Comparison of ENCODE assay signal across 9 cellular contexts in the genomic region with DNA sequence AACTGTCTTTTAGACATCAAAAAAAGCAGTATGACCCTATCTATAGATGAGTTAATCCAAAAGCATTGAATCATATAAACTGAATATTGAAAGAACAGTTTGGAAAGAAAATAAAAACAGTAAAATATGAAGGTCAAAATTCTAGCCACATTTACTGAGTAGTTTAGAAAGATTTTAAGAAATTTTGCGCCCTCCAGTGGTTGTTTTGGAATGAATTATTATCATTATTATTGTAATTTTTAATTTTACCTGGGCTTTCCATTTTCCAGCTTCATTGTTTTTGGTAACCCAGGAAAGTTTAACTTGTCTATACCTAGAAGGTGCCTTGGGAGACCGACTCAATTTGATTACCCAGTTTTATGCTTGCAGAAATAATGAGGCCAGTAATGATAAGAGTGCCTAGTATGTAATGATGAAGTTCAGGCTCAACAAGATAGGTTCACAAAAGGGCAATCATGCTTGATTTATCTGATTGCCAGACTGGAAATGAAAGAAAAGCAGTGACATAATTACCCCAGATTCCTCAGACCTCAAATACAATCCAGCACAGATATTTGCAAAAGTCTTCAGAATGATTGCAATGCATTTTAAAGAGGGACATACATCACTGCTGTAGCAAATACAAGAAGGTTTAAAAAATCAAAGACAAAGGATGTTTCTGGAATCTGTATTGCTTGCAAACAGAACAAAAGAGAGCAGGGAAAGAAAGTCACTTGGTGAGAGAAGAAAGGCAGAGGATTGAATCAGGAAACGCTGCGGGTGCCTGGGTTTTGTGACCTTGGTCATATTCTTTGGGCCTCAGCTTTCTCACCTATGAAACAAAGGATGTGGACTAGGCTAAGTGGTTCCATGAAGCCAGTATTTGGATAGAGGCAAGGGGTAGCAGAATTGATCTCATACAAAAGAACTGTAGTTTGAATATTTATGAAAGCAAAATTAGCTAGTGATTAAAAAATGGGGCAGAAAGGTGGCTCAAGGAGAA.
DNase-seq lines count a peak whose midpoint lies in the region; ATAC-seq and TF ChIP-seq lines count a peak whose summit lies in the region.
"Had no signal": no experiment of that assay in that cellular context is flagged by ENCODE, and none has a peak within 500 bp of the region (broad histone marks: within the 10 kb centered on the region; RNA-seq: fewer than 3 reads in every experiment).

No MANE protein-coding gene starts in this region.

- H3K4me3 ChIP-seq in HEK293 (ENCODE audit: low read depth, low read length) = no peak overlapping the region
- H3K4me3 ChIP-seq: SK-N-MC had no signal

- TF ChIP-seq CTCF in HEK293 (tag by site-specific recombination; IDR thresholded peaks at IDR 0.05) = no peak

- no peak overlapping the region for H3K4me3 Mint-ChIP-seq in activated CD4-positive, alpha-beta memory T cell treated with anti-CD3 and anti-CD28 coated beads, Interleukin-2, amount 10 ng/mL, durations not matched to agents 7 days and 5 days

- ATAC-seq in GM21390 (IDR thresholded peaks at IDR 0.05; ENCODE audit: unreplicated experiment) = no peak
- no peak for ATAC-seq in GM19452 (IDR thresholded peaks at IDR 0.05; ENCODE audit: unreplicated experiment)

- H3K36me3 Mint-ChIP-seq in activated CD4-positive, alpha-beta memory T cell treated with anti-CD3 and anti-CD28 coated beads, Interleukin-2, amount 10 ng/mL, durations not matched to agents 7 days and 5 days (ENCODE audit: low read depth) = no peaks in the 10 kb centered on the region

- no peak overlapping the region for H3K27ac Mint-ChIP-seq in activated CD4-positive, alpha-beta memory T cell treated with anti-CD3 and anti-CD28 coated beads, Interleukin-2, amount 10 ng/mL, durations not matched to agents 7 days and 5 days

- peaks cover 3% of the 10 kb centered on the region for H3K4me1 Mint-ChIP-seq in activated CD4-positive, alpha-beta memory T cell treated with anti-CD3 and anti-CD28 coated beads, Interleukin-2, amount 10 ng/mL, durations not matched to agents 7 days and 5 days

- no peaks in the 10 kb centered on the region for H3K4me1 ChIP-seq in HEK293 (ENCODE audit: control insufficient read depth, insufficient read depth, low read length)

- no peaks in the 10 kb centered on the region for H3K36me3 ChIP-seq in HEK293 (ENCODE audit: control insufficient read depth in 2 of 2, insufficient read depth in 1 of 2, low read length in 2 of 2)

- CTCF ChIA-PET in HEK293 (lab: Yijun Ruan, JAX) = interaction anchor here (0.7 to 5.3 kb wide), 12 partner anchors 10 to 607 kb away, joined by 3 to 37 read pairs (median 4); partner anchors contain the start of gene MAP2
- CTCF ChIA-PET in activated CD4-positive, alpha-beta memory T cell treated with anti-CD3 and anti-CD28 coated beads, Interleukin-2, amount 10 ng/mL, durations not matched to agents 7 days and 5 days (lab: Charles Lee) = interaction anchor here (0.7 to 2.0 kb wide), 5 partner anchors 13 to 1182 kb away, joined by 3 to 8 read pairs (median 4); no protein-coding TSS in a partner anchor

- DNase-seq in AG08395 (ENCODE audit: low spot score) (peak; percentile 9), RKO (ENCODE audit: low spot score) (peak; percentile 12), glomerular endothelial cell (ENCODE audit: extremely low read depth, low read depth, low spot score) (peak; percentile 22), iPS-NIHi11 (ENCODE audit: low spot score) (no peak)
- DNase-seq in activated CD4-positive, alpha-beta memory T cell treated with anti-CD3 and anti-CD28 coated beads, Interleukin-2, amount 10 ng/mL, durations not matched to agents 7 days and 5 days = no peak

- H3K27me3 Mint-ChIP-seq in activated CD4-positive, alpha-beta memory T cell treated with anti-CD3 and anti-CD28 coated beads, Interleukin-2, amount 10 ng/mL, durations not matched to agents 7 days and 5 days = no peaks in the 10 kb centered on the region

- no peaks in the 10 kb centered on the region for H3K9me3 ChIP-seq in HEK293 (ENCODE audit: control insufficient read depth, insufficient read depth, low read depth, low read length)

- no peaks in the 10 kb centered on the region for H3K9me3 Mint-ChIP-seq in activated CD4-positive, alpha-beta memory T cell treated with anti-CD3 and anti-CD28 coated beads, Interleukin-2, amount 10 ng/mL, durations not matched to agents 7 days and 5 days

- H3K27ac ChIP-seq in HEK293 (ENCODE audit: extremely low read depth, low read depth, low read length) = no peak overlapping the region
- H3K27ac ChIP-seq: SK-N-MC had no signal

- POLR2A ChIA-PET in HEK293 (lab: Yijun Ruan, JAX) = no interaction called here
- POLR2A ChIA-PET in activated CD4-positive, alpha-beta memory T cell treated with anti-CD3 and anti-CD28 coated beads, Interleukin-2, amount 10 ng/mL, durations not matched to agents 7 days and 5 days (lab: Charles Lee) = no interaction called here

TF ChIP-seq in HEK293, 187 proteins besides CTCF, POLR2A, EP300 and RAD21:
- TF ChIP-seq, protein P1, sequence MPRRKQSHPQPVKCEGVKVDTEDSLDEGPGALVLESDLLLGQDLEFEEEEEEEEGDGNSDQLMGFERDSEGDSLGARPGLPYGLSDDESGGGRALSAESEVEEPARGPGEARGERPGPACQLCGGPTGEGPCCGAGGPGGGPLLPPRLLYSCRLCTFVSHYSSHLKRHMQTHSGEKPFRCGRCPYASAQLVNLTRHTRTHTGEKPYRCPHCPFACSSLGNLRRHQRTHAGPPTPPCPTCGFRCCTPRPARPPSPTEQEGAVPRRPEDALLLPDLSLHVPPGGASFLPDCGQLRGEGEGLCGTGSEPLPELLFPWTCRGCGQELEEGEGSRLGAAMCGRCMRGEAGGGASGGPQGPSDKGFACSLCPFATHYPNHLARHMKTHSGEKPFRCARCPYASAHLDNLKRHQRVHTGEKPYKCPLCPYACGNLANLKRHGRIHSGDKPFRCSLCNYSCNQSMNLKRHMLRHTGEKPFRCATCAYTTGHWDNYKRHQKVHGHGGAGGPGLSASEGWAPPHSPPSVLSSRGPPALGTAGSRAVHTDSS (tag by site-specific recombination; IDR thresholded peaks at IDR 0.05) = peak; percentile 73
- peak; percentile 27; the same call in 1 of the 2 replicates for TF ChIP-seq ZNF654 (tag by site-specific recombination; IDR thresholded peaks at IDR 0.05; ENCODE audit: low read depth)
- no peak for TF ChIP-seq ZNF621 (tag by site-specific recombination; IDR thresholded peaks at IDR 0.05)
- TF ChIP-seq, protein P2, sequence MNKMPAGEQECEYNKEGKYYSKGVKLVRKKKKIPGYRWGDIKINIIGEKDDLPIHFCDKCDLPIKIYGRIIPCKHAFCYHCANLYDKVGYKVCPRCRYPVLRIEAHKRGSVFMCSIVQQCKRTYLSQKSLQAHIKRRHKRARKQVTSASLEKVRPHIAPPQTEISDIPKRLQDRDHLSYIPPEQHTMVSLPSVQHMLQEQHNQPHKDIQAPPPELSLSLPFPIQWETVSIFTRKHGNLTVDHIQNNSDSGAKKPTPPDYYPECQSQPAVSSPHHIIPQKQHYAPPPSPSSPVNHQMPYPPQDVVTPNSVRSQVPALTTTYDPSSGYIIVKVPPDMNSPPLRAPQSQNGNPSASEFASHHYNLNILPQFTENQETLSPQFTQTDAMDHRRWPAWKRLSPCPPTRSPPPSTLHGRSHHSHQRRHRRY (tag by site-specific recombination; IDR thresholded peaks at IDR 0.05) = no peak

Comparison
In these comparisons a context has a peak if more than half of its experiments do, and no peak if none do; other contexts are left out.
1. DNase-seq: peak in AG08395 (single experiment), RKO (single experiment) and glomerular endothelial cell (single experiment); none in activated CD4-positive, alpha-beta memory T cell treated with anti-CD3 and anti-CD28 coated beads, Interleukin-2, amount 10 ng/mL, durations not matched to agents 7 days and 5 days (single experiment) and iPS-NIHi11 (single experiment).